Comparison of ENCODE assay signal across 1 cellular context in genomic region chr5:10735569-10736255, GRCh38.
TF ChIP-seq lines count a peak whose summit lies in the region.

No MANE protein-coding gene starts in this region.

TF ChIP-seq in K562, 482 proteins besides CTCF, POLR2A, EP300 and RAD21 (continued from another document and continues in another):
- TF ChIP-seq CUX1 (CRISPR knock-in tag; IDR thresholded peaks at IDR 0.05) (no peak), ZEB2 (IDR thresholded peaks at IDR 0.05) (peak; percentile 71), HNRNPH1 (optimal IDR thresholded peaks at IDR 0.05; ENCODE audit: low read depth, low read length) (no peak), ATF7 (IDR thresholded peaks at IDR 0.05) (0 out of 2 replicates have a peak, but pooled peaks have one; percentile 11), NCOA1 (IDR thresholded peaks at IDR 0.05; ENCODE audit: low read depth) (no peak), DPF2 (IDR thresholded peaks at IDR 0.05) (no peak), ZBTB5 (IDR thresholded peaks at IDR 0.05) (no peak), EGR1 (conservative IDR thresholded peaks at IDR 0.05) (no peak), KDM2B (CRISPR knock-in tag; IDR thresholded peaks at IDR 0.05) (no peak), CREM (IDR thresholded peaks at IDR 0.05; ENCODE audit: low read depth) (peak; percentile 35; the same call in 1 of the 2 replicates), YBX1 (IDR thresholded peaks at IDR 0.05) (no peak), JUND (IDR thresholded peaks at IDR 0.05; ENCODE audit: borderline replicate concordance, low read depth, low read length) (no peak), JUND (tag; IDR thresholded peaks at IDR 0.05; ENCODE audit: borderline replicate concordance, low read depth, low read length) (no peak), TRIM28 (IDR thresholded peaks at IDR 0.05) (no peak), E2F8 (IDR thresholded peaks at IDR 0.05; ENCODE audit: low read depth, partially characterized antibody) (no peak), RBM34 (IDR thresholded peaks at IDR 0.05; ENCODE audit: borderline replicate concordance, insufficient read depth, low read length) (no peak), FOXK2 (conservative IDR thresholded peaks at IDR 0.05 in 1 of 2, IDR thresholded peaks at IDR 0.05 in 1 of 2; ENCODE audit: low read depth in 2 of 2) (0 out of 4 replicates have a peak, but pooled peaks of 1 of the 2 experiments have one; percentile 18), GABPB2 (CRISPR knock-in tag; conservative IDR thresholded peaks at IDR 0.05) (no peak), NR2C2 (CRISPR knock-in tag; IDR thresholded peaks at IDR 0.05) (no peak), NR2C2 (tag; IDR thresholded peaks at IDR 0.05) (no peak; the same call in 1 of the 2 replicates), ZNF24 (IDR thresholded peaks at IDR 0.05) (no peak), ESRRA (IDR thresholded peaks at IDR 0.05; ENCODE audit: borderline replicate concordance, low read depth) (peak; percentile 22; the same call in 1 of the 2 replicates), MEF2A (IDR thresholded peaks at IDR 0.05; ENCODE audit: control insufficient read depth, low read depth, low read length) (no peak), SMAD4 (CRISPR knock-in tag; conservative IDR thresholded peaks at IDR 0.05) (peak; percentile 71), HNRNPUL1 (IDR thresholded peaks at IDR 0.05; ENCODE audit: low read length) (no peak), RFX7 (CRISPR knock-in tag; IDR thresholded peaks at IDR 0.05) (no peak), ETV6 (IDR thresholded peaks at IDR 0.05; ENCODE audit: borderline replicate concordance in 1 of 2, low read depth in 2 of 2, low read length in 1 of 2) (no peak), ETV6 (CRISPR knock-in tag; IDR thresholded peaks at IDR 0.05; ENCODE audit: borderline replicate concordance) (no peak), NFYB (IDR thresholded peaks at IDR 0.05; ENCODE audit: extremely low read depth, insufficient read length) (no peak), CTBP1 (IDR thresholded peaks at IDR 0.05; ENCODE audit: borderline replicate concordance) (peak; percentile 72; the same call in 1 of the 2 replicates), RBM14 (IDR thresholded peaks at IDR 0.05; ENCODE audit: borderline replicate concordance, insufficient read depth, low read depth, low read length) (no peak), TCF3 (CRISPR knock-in tag; IDR thresholded peaks at IDR 0.05) (0 out of 2 replicates have a peak, but pooled peaks have one; percentile 26), TEAD4 (IDR thresholded peaks at IDR 0.05; ENCODE audit: low read length) (peak; percentile 25; the same call in 1 of the 2 replicates), TEAD4 (CRISPR knock-in tag; IDR thresholded peaks at IDR 0.05; ENCODE audit: borderline replicate concordance) (no peak), MYC (IDR thresholded peaks at IDR 0.05; ENCODE audit: low read depth, low read length) (peak; percentile 42; the same call in 1 of the 2 replicates), MYC (CRISPR knock-in tag; IDR thresholded peaks at IDR 0.05; ENCODE audit: borderline replicate concordance, low read depth) (no peak), NR2C1 (IDR thresholded peaks at IDR 0.05) (no peak), NR2C1 (tag; IDR thresholded peaks at IDR 0.05) (0 out of 2 replicates have a peak, but pooled peaks have one; percentile 11), CBFA2T3 (IDR thresholded peaks at IDR 0.05) (peak; percentile 26; the same call in 1 of the 2 replicates), MIER1 (IDR thresholded peaks at IDR 0.05; ENCODE audit: low read depth) (no peak), CXXC5 (CRISPR knock-in tag; IDR thresholded peaks at IDR 0.05) (peak; percentile 49), NEUROD1 (IDR thresholded peaks at IDR 0.05; ENCODE audit: borderline replicate concordance, low read depth, low read length, partially characterized antibody) (no peak), THRB (CRISPR knock-in tag; conservative IDR thresholded peaks at IDR 0.05) (no peak), MEIS2 (IDR thresholded peaks at IDR 0.05; ENCODE audit: partially characterized antibody) (no peak)
- TF ChIP-seq, protein P1, sequence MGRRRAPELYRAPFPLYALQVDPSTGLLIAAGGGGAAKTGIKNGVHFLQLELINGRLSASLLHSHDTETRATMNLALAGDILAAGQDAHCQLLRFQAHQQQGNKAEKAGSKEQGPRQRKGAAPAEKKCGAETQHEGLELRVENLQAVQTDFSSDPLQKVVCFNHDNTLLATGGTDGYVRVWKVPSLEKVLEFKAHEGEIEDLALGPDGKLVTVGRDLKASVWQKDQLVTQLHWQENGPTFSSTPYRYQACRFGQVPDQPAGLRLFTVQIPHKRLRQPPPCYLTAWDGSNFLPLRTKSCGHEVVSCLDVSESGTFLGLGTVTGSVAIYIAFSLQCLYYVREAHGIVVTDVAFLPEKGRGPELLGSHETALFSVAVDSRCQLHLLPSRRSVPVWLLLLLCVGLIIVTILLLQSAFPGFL (CRISPR knock-in tag; IDR thresholded peaks at IDR 0.05): no peak
- TF ChIP-seq, protein P2, sequence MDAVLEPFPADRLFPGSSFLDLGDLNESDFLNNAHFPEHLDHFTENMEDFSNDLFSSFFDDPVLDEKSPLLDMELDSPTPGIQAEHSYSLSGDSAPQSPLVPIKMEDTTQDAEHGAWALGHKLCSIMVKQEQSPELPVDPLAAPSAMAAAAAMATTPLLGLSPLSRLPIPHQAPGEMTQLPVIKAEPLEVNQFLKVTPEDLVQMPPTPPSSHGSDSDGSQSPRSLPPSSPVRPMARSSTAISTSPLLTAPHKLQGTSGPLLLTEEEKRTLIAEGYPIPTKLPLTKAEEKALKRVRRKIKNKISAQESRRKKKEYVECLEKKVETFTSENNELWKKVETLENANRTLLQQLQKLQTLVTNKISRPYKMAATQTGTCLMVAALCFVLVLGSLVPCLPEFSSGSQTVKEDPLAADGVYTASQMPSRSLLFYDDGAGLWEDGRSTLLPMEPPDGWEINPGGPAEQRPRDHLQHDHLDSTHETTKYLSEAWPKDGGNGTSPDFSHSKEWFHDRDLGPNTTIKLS (IDR thresholded peaks at IDR 0.05; ENCODE audit: borderline replicate concordance, low read depth): no peak
- TF ChIP-seq, protein P3, sequence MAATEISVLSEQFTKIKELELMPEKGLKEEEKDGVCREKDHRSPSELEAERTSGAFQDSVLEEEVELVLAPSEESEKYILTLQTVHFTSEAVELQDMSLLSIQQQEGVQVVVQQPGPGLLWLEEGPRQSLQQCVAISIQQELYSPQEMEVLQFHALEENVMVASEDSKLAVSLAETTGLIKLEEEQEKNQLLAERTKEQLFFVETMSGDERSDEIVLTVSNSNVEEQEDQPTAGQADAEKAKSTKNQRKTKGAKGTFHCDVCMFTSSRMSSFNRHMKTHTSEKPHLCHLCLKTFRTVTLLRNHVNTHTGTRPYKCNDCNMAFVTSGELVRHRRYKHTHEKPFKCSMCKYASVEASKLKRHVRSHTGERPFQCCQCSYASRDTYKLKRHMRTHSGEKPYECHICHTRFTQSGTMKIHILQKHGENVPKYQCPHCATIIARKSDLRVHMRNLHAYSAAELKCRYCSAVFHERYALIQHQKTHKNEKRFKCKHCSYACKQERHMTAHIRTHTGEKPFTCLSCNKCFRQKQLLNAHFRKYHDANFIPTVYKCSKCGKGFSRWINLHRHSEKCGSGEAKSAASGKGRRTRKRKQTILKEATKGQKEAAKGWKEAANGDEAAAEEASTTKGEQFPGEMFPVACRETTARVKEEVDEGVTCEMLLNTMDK (IDR thresholded peaks at IDR 0.05; ENCODE audit: borderline replicate concordance, insufficient read depth, low read depth, low read length, poor library complexity, severe bottlenecking): peak; percentile 37
- TF ChIP-seq, protein P4, sequence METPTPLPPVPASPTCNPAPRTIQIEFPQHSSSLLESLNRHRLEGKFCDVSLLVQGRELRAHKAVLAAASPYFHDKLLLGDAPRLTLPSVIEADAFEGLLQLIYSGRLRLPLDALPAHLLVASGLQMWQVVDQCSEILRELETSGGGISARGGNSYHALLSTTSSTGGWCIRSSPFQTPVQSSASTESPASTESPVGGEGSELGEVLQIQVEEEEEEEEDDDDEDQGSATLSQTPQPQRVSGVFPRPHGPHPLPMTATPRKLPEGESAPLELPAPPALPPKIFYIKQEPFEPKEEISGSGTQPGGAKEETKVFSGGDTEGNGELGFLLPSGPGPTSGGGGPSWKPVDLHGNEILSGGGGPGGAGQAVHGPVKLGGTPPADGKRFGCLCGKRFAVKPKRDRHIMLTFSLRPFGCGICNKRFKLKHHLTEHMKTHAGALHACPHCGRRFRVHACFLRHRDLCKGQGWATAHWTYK (CRISPR knock-in tag; IDR thresholded peaks at IDR 0.05): no peak
- TF ChIP-seq, protein P5, sequence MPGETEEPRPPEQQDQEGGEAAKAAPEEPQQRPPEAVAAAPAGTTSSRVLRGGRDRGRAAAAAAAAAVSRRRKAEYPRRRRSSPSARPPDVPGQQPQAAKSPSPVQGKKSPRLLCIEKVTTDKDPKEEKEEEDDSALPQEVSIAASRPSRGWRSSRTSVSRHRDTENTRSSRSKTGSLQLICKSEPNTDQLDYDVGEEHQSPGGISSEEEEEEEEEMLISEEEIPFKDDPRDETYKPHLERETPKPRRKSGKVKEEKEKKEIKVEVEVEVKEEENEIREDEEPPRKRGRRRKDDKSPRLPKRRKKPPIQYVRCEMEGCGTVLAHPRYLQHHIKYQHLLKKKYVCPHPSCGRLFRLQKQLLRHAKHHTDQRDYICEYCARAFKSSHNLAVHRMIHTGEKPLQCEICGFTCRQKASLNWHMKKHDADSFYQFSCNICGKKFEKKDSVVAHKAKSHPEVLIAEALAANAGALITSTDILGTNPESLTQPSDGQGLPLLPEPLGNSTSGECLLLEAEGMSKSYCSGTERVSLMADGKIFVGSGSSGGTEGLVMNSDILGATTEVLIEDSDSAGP (CRISPR knock-in tag; IDR thresholded peaks at IDR 0.05): no peak
